8 cellular contexts compared by ENCODE assay signal in genomic region chr14:87993485-87993809, GRCh38. TPM values are rescaled to one million over a fixed set of nuclear protein-coding genes. Genes with fewer than 3 reads are reported as not detected.
DNase-seq lines count a peak whose midpoint lies in the region; ATAC-seq and TF ChIP-seq lines count a peak whose summit lies in the region.

No MANE protein-coding gene starts in this region.

- peak; percentile 1 for ATAC-seq in GM19438 (IDR thresholded peaks at IDR 0.05; ENCODE audit: low read depth, unreplicated experiment)
- ATAC-seq in HG03439 (IDR thresholded peaks at IDR 0.05; ENCODE audit: unreplicated experiment): no peak

- no peaks in the 10 kb centered on the region for H3K27me3 ChIP-seq in SJCRH30

- H3K27ac ChIP-seq in SJCRH30: peak overlapping the region; percentile 97
- H3K27ac ChIP-seq in skin epidermis: peak overlapping the region; percentile 84 to 97 (median 94)

- no peak for TF ChIP-seq CTCF in fibroblast of pulmonary artery (IDR thresholded peaks at IDR 0.05; ENCODE audit: low read length, missing control alignments)

- DNase-seq in SJCRH30 (no peak), fibroblast of pulmonary artery (ENCODE audit: low read depth) (no peak), NCI-H2081 (lab: John Stamatoyannopoulos, UW) (no peak)
- no peak for DNase-seq in stimulated activated CD4-positive, alpha-beta T cell treated with anti-CD3 and anti-CD28 coated beads, Interleukin-4, amount 100 ng/mL, for 24 hours
- DNase-seq in activated CD8-positive, alpha-beta memory T cell treated with anti-CD3 and anti-CD28 coated beads, Interleukin-2, amount 50 U/mL, for 48 hours: no peak

- peaks cover 37% of the 10 kb centered on the region for H3K4me1 ChIP-seq in SJCRH30

- no peaks in the 10 kb centered on the region for H3K36me3 ChIP-seq in SJCRH30

- H3K4me3 ChIP-seq in SJCRH30 (peak overlapping the region; percentile 18), fibroblast of pulmonary artery (replicated peaks; ENCODE audit: low read depth, low read length) (peak overlapping the region; percentile 68), skin epidermis (peak overlapping the region; percentile 54 to 84 (median 63))

- H3K9me3 ChIP-seq in SJCRH30 (replicated peaks): no peaks in the 10 kb centered on the region

RNA-seq across cellular contexts. Expression of gene GALC, which starts 0.5 kb away (rescaled TPM):
- total RNA-seq in SJCRH30 (2014; rRNA removed; shearing (Covaris generic)): 1.5 and 1.8 TPM in 2 replicates

RNA-seq across cellular contexts. Expression of gene GPR65, which starts 11.5 kb away (rescaled TPM):
- 0.04 and 0.05 TPM in 2 replicates for total RNA-seq in SJCRH30 (2014; rRNA removed; shearing (Covaris generic))

Comparison
In these comparisons a context has a peak if more than half of its experiments do, and no peak if none do; other contexts are left out.
1. H3K4me3 ChIP-seq: peak in every context shown above with its lines; median percentile 68 in fibroblast of pulmonary artery; 63 in skin epidermis; 18 in SJCRH30.